Comparison of ENCODE assay signal across 33 cellular contexts in genomic region chr7:41261081-41261480, GRCh38.
"Had no signal": no experiment of that assay in that cellular context is flagged by ENCODE, and none has a peak within 500 bp of the region (broad histone marks: within the 10 kb centered on the region; RNA-seq: fewer than 3 reads in every experiment).

No MANE protein-coding gene starts in this region.

- H3K27ac Mint-ChIP-seq: activated naive CD4-positive, alpha-beta T cell treated with anti-CD3 and anti-CD28 coated beads, Interleukin-2, amount 10 ng/mL, durations not matched to agents 7 days and 5 days; activated naive CD8-positive, alpha-beta T cell treated with anti-CD3 and anti-CD28 coated beads, Interleukin-2, amount 50 U/mL, for 24 hours; activated T-cell treated with anti-CD3 and anti-CD28 coated beads, Interleukin-2, amount 50 U/mL, for 24 hours; natural killer cell treated with Interleukin-12 subunit alpha and Interleukin-12 subunit beta and Interleukin-15 and Interleukin-18, amount 100 ng/mL, for 72 hours; T-helper 1 cell treated with Interleukin-12 subunit alpha and Interleukin-12 subunit beta and Interleukin-4 antibody, amounts not matched to agents 30 μg/mL and 1 μg/mL, for 36 hours had no signal

- H3K9me3 ChIP-seq: colonic mucosa, esophagus squamous epithelium, gastrocnemius medialis, left ventricle myocardium inferior, mucosa of descending colon, neutrophil, ovary, psoas muscle, sigmoid colon, suprapubic skin, tibial artery had no signal

- H3K4me3 ChIP-seq: cardiac muscle cell, colonic mucosa, esophagus squamous epithelium, gastrocnemius medialis, left ventricle myocardium inferior, lung, mucosa of descending colon, ovary, psoas muscle, sigmoid colon, suprapubic skin, tibial artery had no signal

- H3K36me3 ChIP-seq: cardiac muscle cell, colonic mucosa, esophagus squamous epithelium, gastrocnemius medialis, left ventricle myocardium inferior, neutrophil, ovary, sigmoid colon, suprapubic skin, tibial artery had no signal

- H3K9me3 Mint-ChIP-seq: T-helper 1 cell treated with Interleukin-12 subunit alpha and Interleukin-12 subunit beta and Interleukin-4 antibody, amounts not matched to agents 30 μg/mL and 1 μg/mL, for 36 hours had no signal

- DNase-seq: activated CD4-positive, alpha-beta T cell treated with anti-CD3 and anti-CD28 coated beads for 4 hours; activated CD4-positive, alpha-beta T cell treated with anti-CD3 and anti-CD28 coated beads, Interleukin-2, amount 50 U/mL, for 4 hours; activated gamma-delta T cell; activated naive CD4-positive, alpha-beta T cell treated with anti-CD3 and anti-CD28 coated beads, Interleukin-2, amount 10 ng/mL, durations not matched to agents 7 days and 5 days; activated naive CD8-positive, alpha-beta T cell treated with anti-CD3 and anti-CD28 coated beads, Interleukin-2, amount 50 U/mL, for 24 hours; activated T-cell treated with anti-CD3 and anti-CD28 coated beads, Interleukin-2, amount 50 U/mL, for 24 hours; cerebellar nuclear complex; colonic mucosa; effector CD8-positive, alpha-beta T cell; esophagus squamous epithelium; gastrocnemius medialis; glutamatergic neuron; left ventricle myocardium inferior; mucosa of descending colon; ovary; psoas muscle; sigmoid colon; small intestine; stimulated activated CD4-positive, alpha-beta T cell treated with anti-CD3 and anti-CD28 coated beads, Interleukin-1b, Interleukin-23, amount 100 ng/mL, for 48 hours; stimulated activated naive CD4-positive, alpha-beta T cell; T-helper 9 cell; tibial artery had no signal

- H3K4me1 ChIP-seq: colonic mucosa, esophagus squamous epithelium, gastrocnemius medialis, psoas muscle, sigmoid colon, suprapubic skin, tibial artery had no signal

- H3K27me3 ChIP-seq: cardiac muscle cell, colonic mucosa, esophagus squamous epithelium, gastrocnemius medialis, neutrophil, ovary, sigmoid colon, suprapubic skin, tibial artery had no signal

- H3K27ac ChIP-seq: cardiac muscle cell, colonic mucosa, epithelial cell of prostate, esophagus squamous epithelium, gastrocnemius medialis, left ventricle myocardium inferior, neutrophil, ovary, psoas muscle, sigmoid colon, suprapubic skin, tibial artery, VCaP had no signal

- H3K4me3 Mint-ChIP-seq: activated naive CD4-positive, alpha-beta T cell treated with anti-CD3 and anti-CD28 coated beads, Interleukin-2, amount 10 ng/mL, durations not matched to agents 7 days and 5 days; activated naive CD8-positive, alpha-beta T cell treated with anti-CD3 and anti-CD28 coated beads, Interleukin-2, amount 50 U/mL, for 24 hours; activated T-cell treated with anti-CD3 and anti-CD28 coated beads, Interleukin-2, amount 50 U/mL, for 24 hours; natural killer cell treated with Interleukin-12 subunit alpha and Interleukin-12 subunit beta and Interleukin-15 and Interleukin-18, amount 100 ng/mL, for 72 hours; T-helper 1 cell treated with Interleukin-12 subunit alpha and Interleukin-12 subunit beta and Interleukin-4 antibody, amounts not matched to agents 30 μg/mL and 1 μg/mL, for 36 hours had no signal

- ATAC-seq: activated naive CD8-positive, alpha-beta T cell treated with anti-CD3 and anti-CD28 coated beads, Interleukin-2, amount 50 U/mL, for 24 hours; gastrocnemius medialis; mucosa of descending colon; natural killer cell treated with Interleukin-12 subunit alpha and Interleukin-12 subunit beta and Interleukin-15 and Interleukin-18, amount 100 ng/mL, for 72 hours; psoas muscle had no signal

- H3K36me3 Mint-ChIP-seq: activated naive CD4-positive, alpha-beta T cell treated with anti-CD3 and anti-CD28 coated beads, Interleukin-2, amount 10 ng/mL, durations not matched to agents 7 days and 5 days; natural killer cell treated with Interleukin-12 subunit alpha and Interleukin-12 subunit beta and Interleukin-15 and Interleukin-18, amount 100 ng/mL, for 72 hours had no signal

- H3K27me3 Mint-ChIP-seq: activated naive CD4-positive, alpha-beta T cell treated with anti-CD3 and anti-CD28 coated beads, Interleukin-2, amount 10 ng/mL, durations not matched to agents 7 days and 5 days; activated T-cell treated with anti-CD3 and anti-CD28 coated beads, Interleukin-2, amount 50 U/mL, for 24 hours; natural killer cell treated with Interleukin-12 subunit alpha and Interleukin-12 subunit beta and Interleukin-15 and Interleukin-18, amount 100 ng/mL, for 72 hours had no signal

- FAIRE-seq: endometrium, islet of Langerhans, small intestine, TTC549 had no signal

- H3K4me1 Mint-ChIP-seq: activated naive CD4-positive, alpha-beta T cell treated with anti-CD3 and anti-CD28 coated beads, Interleukin-2, amount 10 ng/mL, durations not matched to agents 7 days and 5 days; activated naive CD8-positive, alpha-beta T cell treated with anti-CD3 and anti-CD28 coated beads, Interleukin-2, amount 50 U/mL, for 24 hours had no signal
